In genomic region chr4:7624361-7624760, GRCh38 we compare ENCODE assay signal across 17 cellular contexts.
"Had no signal": no experiment of that assay in that cellular context is flagged by ENCODE, and none has a peak within 500 bp of the region (broad histone marks: within the 10 kb centered on the region; RNA-seq: fewer than 3 reads in every experiment).

No MANE protein-coding gene starts in this region.

- H3K4me1 Mint-ChIP-seq: T-cell had no signal

- H3K4me3 Mint-ChIP-seq: T-cell had no signal

- H3K27ac Mint-ChIP-seq: T-cell had no signal

- ATAC-seq: Panc1, PC-3, T-cell had no signal

- H3K9me3 Mint-ChIP-seq: T-cell had no signal

- H3K27ac ChIP-seq: HL-60 had no signal

- DNase-seq: KBM-7; MV-4-11; NCI-H1048; NCI-H1436 treated with DMSO at 0.1 percent for 48 hours; NCI-H1694; NCI-H187 treated with DMSO at 0.1 percent for 48 hours; NCI-H2171 treated with DMSO at 0.1 percent for 48 hours; NCI-H345; NCI-H510A treated with DMSO at 0.1 percent for 48 hours; NCI-H526; NCI-H82; NK-92 treated with Interleukin-12 subunit alpha and Interleukin-12 subunit beta, amount 100 ng/mL, for 24 hours; SHP77; T-cell had no signal

- H3K36me3 Mint-ChIP-seq: T-cell had no signal
